In genomic region chr17:82351713-82352488, GRCh38 we compare ENCODE assay signal across 8 cellular contexts. TPM values are rescaled to one million over a fixed set of nuclear protein-coding genes. Genes with fewer than 3 reads are reported as not detected.
DNase-seq lines count a peak whose midpoint lies in the region; ATAC-seq and TF ChIP-seq lines count a peak whose summit lies in the region.

No MANE protein-coding gene starts in this region.

- H3K9me3 Mint-ChIP-seq in MCF 10A (ENCODE audit: unreplicated experiment): no peaks in the 10 kb centered on the region

- H3K27ac Mint-ChIP-seq in MCF 10A (ENCODE audit: low read depth, unreplicated experiment): no peak overlapping the region

- no TSS peak for BruUV-seq in MCF 10A (replicated peaks; lab: Mats Ljungman, UMichigan)

- DNase-seq in COLO829 (ENCODE audit: low spot score) (peak; percentile 67), HCEC 1CT (peak; percentile 63), NCI-H2171 (lab: John Stamatoyannopoulos, UW) (peak; percentile 69), MCF 10A (ENCODE audit: unreplicated experiment) (peak; percentile 86), iris pigment epithelial cell (ENCODE audit: low read depth) (peak; percentile 87)
- DNase-seq in stimulated activated CD4-positive, alpha-beta T cell treated with anti-CD3 and anti-CD28 coated beads, Interleukin-15, amount 100 ng/mL, for 24 hours: peak; percentile 89

- H3K4me3 Mint-ChIP-seq in MCF 10A (ENCODE audit: unreplicated experiment): no peak overlapping the region

- intact Hi-C loops in MCF 10A (cut with micrococcal nuclease): loop anchor here (1.0 to 10.0 kb wide), 5 partner anchors 63 to 423 kb away; no protein-coding TSS in a partner anchor

- POLR2A ChIA-PET in MCF 10A (lab: Yijun Ruan, JAX): interaction anchor here (0.5 to 0.6 kb wide), 2 partner anchors 49 to 365 kb away, joined by 3 to 4 read pairs; no protein-coding TSS in a partner anchor

- peak overlapping the region; percentile 4; the same call in 1 of the 2 replicates for H3K27ac ChIP-seq in VCaP

- H3K4me1 Mint-ChIP-seq in MCF 10A (ENCODE audit: insufficient read depth, unreplicated experiment): peaks cover 15% of the 10 kb centered on the region

- peak; percentile 98 for TF ChIP-seq CTCF in VCaP (conservative IDR thresholded peaks at IDR 0.05)
- peak; percentile 94 for TF ChIP-seq CTCF in MCF 10A (IDR thresholded peaks at IDR 0.05; ENCODE audit: unreplicated experiment)

- CTCF ChIA-PET in MCF 10A (lab: Yijun Ruan, JAX): interaction anchor here (0.6 to 3.4 kb wide), 14 partner anchors 13 to 417 kb away, joined by 3 to 14 read pairs (median 3); no protein-coding TSS in a partner anchor

- peaks cover 11% of the 10 kb centered on the region for H3K27me3 Mint-ChIP-seq in MCF 10A (ENCODE audit: insufficient read depth, unreplicated experiment)

- no peak for ATAC-seq in GM21717 (IDR thresholded peaks at IDR 0.05; ENCODE audit: unreplicated experiment)

- H3K36me3 Mint-ChIP-seq in MCF 10A (ENCODE audit: insufficient read depth, unreplicated experiment): no peaks in the 10 kb centered on the region

RNA-seq across cellular contexts. Expression of gene TEX19, which starts 7.1 kb away (rescaled TPM):
- total RNA-seq in MCF 10A (2022): not detected in 2 replicates

RNA-seq across cellular contexts. Expression of gene SECTM1, which starts 18.3 kb away (rescaled TPM):
- 7.5 and 13.4 TPM in 2 replicates for total RNA-seq in MCF 10A (2022)

RNA-seq across cellular contexts. Expression of gene UTS2R, which starts 19.7 kb away (rescaled TPM):
- total RNA-seq in MCF 10A (2022): not detected in 2 replicates

RNA-seq across cellular contexts. Expression of gene CD7, which starts 34.5 kb away (rescaled TPM):
- 0.63 and 0.71 TPM in 2 replicates for total RNA-seq in MCF 10A (2022)
